30 cellular contexts compared by ENCODE assay signal in the genomic region with DNA sequence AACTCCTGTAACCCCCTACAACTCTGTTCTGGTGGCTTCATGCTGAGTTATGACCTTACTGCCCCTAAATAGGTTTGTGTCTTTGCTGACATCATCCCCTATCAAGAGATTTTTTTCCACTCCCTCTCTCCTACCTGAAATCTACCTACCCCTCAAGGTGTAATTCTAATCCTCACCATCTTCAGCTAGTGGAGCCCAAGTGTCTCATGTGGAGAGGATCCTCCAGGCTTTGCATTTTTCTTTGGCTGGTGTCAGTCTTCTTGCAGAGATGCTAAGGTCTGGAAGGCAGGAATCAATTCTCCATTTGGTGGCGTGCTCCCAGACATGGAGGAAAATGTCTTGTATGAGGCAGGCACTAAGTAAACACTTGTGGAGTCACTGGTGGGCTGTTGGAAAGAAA.
"Had no signal": no experiment of that assay in that cellular context is flagged by ENCODE, and none has a peak within 500 bp of the region (broad histone marks: within the 10 kb centered on the region; RNA-seq: fewer than 3 reads in every experiment).

No MANE protein-coding gene starts in this region.

- H3K27ac ChIP-seq: ascending aorta, breast epithelium, cardiac muscle cell, colonic mucosa, gastrocnemius medialis, heart left ventricle had no signal

- H3K4me3 ChIP-seq: ascending aorta, breast epithelium, cardiac muscle cell, colonic mucosa, gastrocnemius medialis, heart left ventricle had no signal

- H3K36me3 ChIP-seq: ascending aorta, breast epithelium, cardiac muscle cell, colonic mucosa, gastrocnemius medialis, heart left ventricle had no signal

- H3K27ac Mint-ChIP-seq: activated CD4-positive, alpha-beta memory T cell treated with anti-CD3 and anti-CD28 coated beads, Interleukin-2, amount 10 ng/mL, durations not matched to agents 7 days and 5 days; activated CD4-positive, alpha-beta T cell treated with anti-CD3 and anti-CD28 coated beads, Interleukin-2, amount 10 ng/mL, durations not matched to agents 7 days and 5 days; activated naive CD4-positive, alpha-beta T cell treated with anti-CD3 and anti-CD28 coated beads, Interleukin-2, amount 10 ng/mL, durations not matched to agents 7 days and 5 days; activated naive CD4-positive, alpha-beta T cell treated with anti-CD3 and anti-CD28 coated beads, Interleukin-2, amount 50 U/mL, for 72 hours; activated naive CD8-positive, alpha-beta T cell treated with anti-CD3 and anti-CD28 coated beads, Interleukin-2, amount 10 ng/mL, durations not matched to agents 7 days and 5 days; activated T-cell treated with anti-CD3 and anti-CD28 coated beads, Interleukin-2, amount 50 U/mL, for 24 hours; activated T-cell treated with anti-CD3 and anti-CD28 coated beads, Interleukin-2, amount 50 U/mL, for 72 hours; dendritic cell treated with granulocyte-macrophage colony-stimulating factor and Interleukin-4, amounts not matched to agents 40 ng/mL and 50 ng/mL, for 4 days; effector memory CD8-positive, alpha-beta T cell had no signal

- H3K4me3 Mint-ChIP-seq: activated CD4-positive, alpha-beta memory T cell treated with anti-CD3 and anti-CD28 coated beads, Interleukin-2, amount 10 ng/mL, durations not matched to agents 7 days and 5 days; activated CD4-positive, alpha-beta T cell treated with anti-CD3 and anti-CD28 coated beads, Interleukin-2, amount 10 ng/mL, durations not matched to agents 7 days and 5 days; activated naive CD4-positive, alpha-beta T cell treated with anti-CD3 and anti-CD28 coated beads, Interleukin-2, amount 10 ng/mL, durations not matched to agents 7 days and 5 days; activated naive CD8-positive, alpha-beta T cell treated with anti-CD3 and anti-CD28 coated beads, Interleukin-2, amount 10 ng/mL, durations not matched to agents 7 days and 5 days; activated T-cell treated with anti-CD3 and anti-CD28 coated beads, Interleukin-2, amount 50 U/mL, for 24 hours; activated T-cell treated with anti-CD3 and anti-CD28 coated beads, Interleukin-2, amount 50 U/mL, for 72 hours; brain; dendritic cell treated with granulocyte-macrophage colony-stimulating factor and Interleukin-4, amounts not matched to agents 40 ng/mL and 50 ng/mL, for 4 days; effector memory CD8-positive, alpha-beta T cell had no signal

- DNase-seq: activated CD4-positive, alpha-beta memory T cell treated with anti-CD3 and anti-CD28 coated beads, Interleukin-2, amount 10 ng/mL, durations not matched to agents 7 days and 5 days; activated CD4-positive, alpha-beta T cell treated with anti-CD3 and anti-CD28 coated beads for 1 hour; activated CD4-positive, alpha-beta T cell treated with anti-CD3 and anti-CD28 coated beads for 4 hours; activated CD4-positive, alpha-beta T cell treated with anti-CD3 and anti-CD28 coated beads, Interleukin-2, amount 10 ng/mL, durations not matched to agents 7 days and 5 days; activated CD4-positive, alpha-beta T cell treated with anti-CD3 and anti-CD28 coated beads, Interleukin-2, amount 50 U/mL, for 4 hours; activated CD8-positive, alpha-beta memory T cell treated with anti-CD3 and anti-CD28 coated beads, Interleukin-2, amount 50 U/mL, for 48 hours; activated gamma-delta T cell; activated naive CD4-positive, alpha-beta T cell; activated naive CD4-positive, alpha-beta T cell treated with anti-CD3 and anti-CD28 coated beads, Interleukin-2, amount 10 ng/mL, durations not matched to agents 7 days and 5 days; activated naive CD8-positive, alpha-beta T cell treated with anti-CD3 and anti-CD28 coated beads, Interleukin-2, amount 10 ng/mL, durations not matched to agents 7 days and 5 days; activated T-cell treated with anti-CD3 and anti-CD28 coated beads for 4 hours; activated T-cell treated with anti-CD3 and anti-CD28 coated beads, Interleukin-2, amount 50 U/mL, for 24 hours; activated T-cell treated with anti-CD3 and anti-CD28 coated beads, Interleukin-2, amount 50 U/mL, for 72 hours; central memory CD4-positive, alpha-beta T cell; cerebellar nuclear complex; colonic mucosa; effector CD4-positive, alpha-beta T cell; effector memory CD8-positive, alpha-beta T cell; foreskin fibroblast; gastrocnemius medialis; glutamatergic neuron; heart left ventricle; T-helper 2 cell had no signal

- H3K4me1 Mint-ChIP-seq: activated CD4-positive, alpha-beta memory T cell treated with anti-CD3 and anti-CD28 coated beads, Interleukin-2, amount 10 ng/mL, durations not matched to agents 7 days and 5 days; activated CD4-positive, alpha-beta T cell treated with anti-CD3 and anti-CD28 coated beads, Interleukin-2, amount 10 ng/mL, durations not matched to agents 7 days and 5 days; activated naive CD4-positive, alpha-beta T cell treated with anti-CD3 and anti-CD28 coated beads, Interleukin-2, amount 10 ng/mL, durations not matched to agents 7 days and 5 days; activated naive CD8-positive, alpha-beta T cell treated with anti-CD3 and anti-CD28 coated beads, Interleukin-2, amount 10 ng/mL, durations not matched to agents 7 days and 5 days had no signal

- H3K4me1 ChIP-seq: ascending aorta, breast epithelium, colonic mucosa, gastrocnemius medialis had no signal

- ATAC-seq: activated naive CD4-positive, alpha-beta T cell treated with anti-CD3 and anti-CD28 coated beads, Interleukin-2, amount 50 U/mL, for 72 hours; activated T-cell treated with anti-CD3 and anti-CD28 coated beads, Interleukin-2, amount 50 U/mL, for 72 hours; effector memory CD8-positive, alpha-beta T cell; esophagus mucosa; gastrocnemius medialis; heart left ventricle had no signal

- H3K36me3 Mint-ChIP-seq: activated naive CD4-positive, alpha-beta T cell treated with anti-CD3 and anti-CD28 coated beads, Interleukin-2, amount 10 ng/mL, durations not matched to agents 7 days and 5 days; activated naive CD4-positive, alpha-beta T cell treated with anti-CD3 and anti-CD28 coated beads, Interleukin-2, amount 50 U/mL, for 72 hours; activated naive CD8-positive, alpha-beta T cell treated with anti-CD3 and anti-CD28 coated beads, Interleukin-2, amount 10 ng/mL, durations not matched to agents 7 days and 5 days; brain had no signal

- H3K27me3 ChIP-seq: ascending aorta, colonic mucosa had no signal

- H3K9me3 Mint-ChIP-seq: activated CD4-positive, alpha-beta memory T cell treated with anti-CD3 and anti-CD28 coated beads, Interleukin-2, amount 10 ng/mL, durations not matched to agents 7 days and 5 days; activated CD4-positive, alpha-beta T cell treated with anti-CD3 and anti-CD28 coated beads, Interleukin-2, amount 10 ng/mL, durations not matched to agents 7 days and 5 days; activated naive CD4-positive, alpha-beta T cell treated with anti-CD3 and anti-CD28 coated beads, Interleukin-2, amount 10 ng/mL, durations not matched to agents 7 days and 5 days; activated naive CD4-positive, alpha-beta T cell treated with anti-CD3 and anti-CD28 coated beads, Interleukin-2, amount 50 U/mL, for 72 hours; activated naive CD8-positive, alpha-beta T cell treated with anti-CD3 and anti-CD28 coated beads, Interleukin-2, amount 10 ng/mL, durations not matched to agents 7 days and 5 days; activated T-cell treated with anti-CD3 and anti-CD28 coated beads, Interleukin-2, amount 50 U/mL, for 24 hours; activated T-cell treated with anti-CD3 and anti-CD28 coated beads, Interleukin-2, amount 50 U/mL, for 72 hours; dendritic cell treated with granulocyte-macrophage colony-stimulating factor and Interleukin-4, amounts not matched to agents 40 ng/mL and 50 ng/mL, for 4 days; effector memory CD8-positive, alpha-beta T cell had no signal

- H3K9me3 ChIP-seq: ascending aorta, colonic mucosa, gastrocnemius medialis had no signal
